9 cellular contexts compared by ENCODE assay signal in the genomic region with DNA sequence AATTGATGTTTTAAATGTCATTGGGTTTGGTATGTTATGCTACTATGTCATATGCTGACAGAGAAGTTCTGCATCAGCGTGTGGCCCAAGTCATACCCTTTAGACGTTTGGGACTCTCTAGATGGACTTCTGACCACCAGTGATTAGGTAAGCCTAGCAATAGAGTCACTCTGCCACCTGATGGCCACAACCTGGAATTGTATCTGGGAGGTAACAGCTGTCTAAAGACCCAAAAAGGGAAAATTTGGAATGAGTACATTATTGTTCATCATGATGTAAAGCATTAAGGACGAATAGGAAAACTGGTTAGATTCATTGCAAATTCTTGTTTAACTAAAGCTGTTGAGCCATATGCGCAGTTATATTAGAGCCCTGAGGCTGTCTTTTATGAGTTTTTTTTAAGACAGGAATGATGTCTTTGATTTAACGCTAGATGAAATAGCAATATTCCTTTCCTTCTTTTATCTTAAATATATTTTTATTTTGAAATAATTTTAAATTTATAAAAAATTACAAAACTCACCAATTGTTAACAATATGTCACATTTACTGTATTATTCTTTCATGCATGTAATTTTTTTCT.
A peak's percentile ranks its signal among the peaks of the same experiment; 100 is the strongest.
DNase-seq lines count a peak whose midpoint lies in the region; ATAC-seq, FAIRE-seq and TF ChIP-seq lines count a peak whose summit lies in the region.
"Had no signal": no experiment of that assay in that cellular context is flagged by ENCODE, and none has a peak within 500 bp of the region (broad histone marks: within the 10 kb centered on the region; RNA-seq: fewer than 3 reads in every experiment).

No MANE protein-coding gene starts in this region.

- intact Hi-C loops in naive thymus-derived CD4-positive, alpha-beta T cell (cut with micrococcal nuclease): no loop called here

- no peak overlapping the region for H3K9ac ChIP-seq in OCI-LY3 (ENCODE audit: low read length)

- H3K27ac Mint-ChIP-seq in naive thymus-derived CD4-positive, alpha-beta T cell: no peak overlapping the region
- H3K27ac Mint-ChIP-seq: T-helper 1 cell treated with Interleukin-12 subunit alpha and Interleukin-12 subunit beta and Interleukin-4 antibody, amounts not matched to agents 30 μg/mL and 1 μg/mL, for 36 hours had no signal

- no peak overlapping the region for H3K4me3 ChIP-seq in OCI-LY3 (ENCODE audit: low read length)
- no peak overlapping the region for H3K4me3 ChIP-seq in naive thymus-derived CD4-positive, alpha-beta T cell (ENCODE audit: low read length)

- peak; percentile 99 for FAIRE-seq in GM19239 (lab: Jason Lieb, UNC)

- H3K9me3 Mint-ChIP-seq in naive thymus-derived CD4-positive, alpha-beta T cell: no peaks in the 10 kb centered on the region
- H3K9me3 Mint-ChIP-seq: T-helper 1 cell treated with Interleukin-12 subunit alpha and Interleukin-12 subunit beta and Interleukin-4 antibody, amounts not matched to agents 30 μg/mL and 1 μg/mL, for 36 hours had no signal

- peaks cover 0 to 4% (median 0%) of the 10 kb centered on the region in 7 donors for H3K4me1 Mint-ChIP-seq in naive thymus-derived CD4-positive, alpha-beta T cell

- H3K79me2 ChIP-seq in OCI-LY3 (ENCODE audit: low read length): no peaks in the 10 kb centered on the region

- TF ChIP-seq CTCF in OCI-LY3 (IDR thresholded peaks at IDR 0.05; ENCODE audit: low read depth, low read length): peak; percentile 90

- no peak overlapping the region for H3K4me2 ChIP-seq in OCI-LY3 (ENCODE audit: low read length)

- H2AFZ ChIP-seq in OCI-LY3 (ENCODE audit: low read depth, low read length): no peak overlapping the region

- H3K36me3 Mint-ChIP-seq in naive thymus-derived CD4-positive, alpha-beta T cell: peaks cover 0 to 4% (median 0%) of the 10 kb centered on the region in 5 donors

- H3K27me3 Mint-ChIP-seq in naive thymus-derived CD4-positive, alpha-beta T cell: peaks cover 0 to 19% (median 3%) of the 10 kb centered on the region in 5 donors

- H3K4me1 ChIP-seq in OCI-LY3 (ENCODE audit: low read length): no peaks in the 10 kb centered on the region
- no peaks in the 10 kb centered on the region for H3K4me1 ChIP-seq in naive thymus-derived CD4-positive, alpha-beta T cell (ENCODE audit: control insufficient read depth in 2 of 2, insufficient read depth in 2 of 2, low read length in 2 of 2)

- H3K27ac ChIP-seq in OCI-LY3 (ENCODE audit: low read length): no peak overlapping the region
- H3K27ac ChIP-seq in naive thymus-derived CD4-positive, alpha-beta T cell (ENCODE audit: low read depth, low read length): no peak overlapping the region

- H3K36me3 ChIP-seq in OCI-LY3 (replicated peaks; ENCODE audit: low read depth, low read length): no peaks in the 10 kb centered on the region
- H3K36me3 ChIP-seq in naive thymus-derived CD4-positive, alpha-beta T cell (ENCODE audit: control insufficient read depth in 2 of 3, insufficient read depth in 3 of 3, low read length in 3 of 3): no peaks in the 10 kb centered on the region

- no peaks in the 10 kb centered on the region for H4K20me1 ChIP-seq in OCI-LY3 (ENCODE audit: insufficient read depth, low read length)

- no peaks in the 10 kb centered on the region for H3K27me3 ChIP-seq in OCI-LY3 (ENCODE audit: low read depth, low read length)
- no peaks in the 10 kb centered on the region for H3K27me3 ChIP-seq in naive thymus-derived CD4-positive, alpha-beta T cell (ENCODE audit: control insufficient read depth in 2 of 2, insufficient read depth in 2 of 2, low read length in 2 of 2)

- DNase-seq in COLO668 (lab: John Stamatoyannopoulos, UW; ENCODE audit: unreplicated experiment): peak; percentile 21
- DNase-seq in GM19239 (ENCODE audit: insufficient read length, low spot score): peak; percentile 47
- DNase-seq in dedifferentiated amniotic fluid mesenchymal stem cell (ENCODE audit: extremely low spot score): peak; percentile 40
- no peak for DNase-seq in naive thymus-derived CD4-positive, alpha-beta T cell
- DNase-seq in activated effector memory CD4-positive, alpha-beta T cell treated with Interleukin-2 at 50 U/mL for 16 hours: no peak

- CTCF ChIA-PET in naive thymus-derived CD4-positive, alpha-beta T cell (lab: Charles Lee): interaction anchor here (0.6 to 1.9 kb wide), 3 partner anchors 27 to 523 kb away, joined by 3 to 9 read pairs (median 3); no protein-coding TSS in a partner anchor

- no peaks in the 10 kb centered on the region for H3K9me3 ChIP-seq in OCI-LY3 (ENCODE audit: insufficient read depth, low read length)
- H3K9me3 ChIP-seq in naive thymus-derived CD4-positive, alpha-beta T cell (ENCODE audit: control insufficient read depth in 2 of 3, low read length in 3 of 3): no peaks in the 10 kb centered on the region

- ATAC-seq in naive thymus-derived CD4-positive, alpha-beta T cell: peak; percentile 29
- ATAC-seq in HG02852 (IDR thresholded peaks at IDR 0.05; ENCODE audit: unreplicated experiment) (no peak), HG02610 (IDR thresholded peaks at IDR 0.05; ENCODE audit: unreplicated experiment) (no peak)

- POLR2A ChIA-PET in naive thymus-derived CD4-positive, alpha-beta T cell (lab: Charles Lee): no interaction called here

- H3K4me3 Mint-ChIP-seq in naive thymus-derived CD4-positive, alpha-beta T cell: no peak overlapping the region
- H3K4me3 Mint-ChIP-seq: T-helper 1 cell treated with Interleukin-12 subunit alpha and Interleukin-12 subunit beta and Interleukin-4 antibody, amounts not matched to agents 30 μg/mL and 1 μg/mL, for 36 hours had no signal

Comparison
In these comparisons a context has a peak if more than half of its experiments do, and no peak if none do; other contexts are left out.
1. DNase-seq: peak in COLO668 (single experiment), GM19239 (single experiment) and dedifferentiated amniotic fluid mesenchymal stem cell (single experiment); none in naive thymus-derived CD4-positive, alpha-beta T cell (0 of 9) and activated effector memory CD4-positive, alpha-beta T cell treated with Interleukin-2 at 50 U/mL for 16 hours (single experiment).